In genomic region chr14:73674986-73675385, GRCh38 we compare ENCODE assay signal across 16 cellular contexts. TPM values are rescaled to one million over a fixed set of nuclear protein-coding genes. Genes with fewer than 3 reads are reported as not detected.
DNase-seq lines count a peak whose midpoint lies in the region; FAIRE-seq and TF ChIP-seq lines count a peak whose summit lies in the region.
"Had no signal": no experiment of that assay in that cellular context is flagged by ENCODE, and none has a peak within 500 bp of the region (broad histone marks: within the 10 kb centered on the region; RNA-seq: fewer than 3 reads in every experiment).

No MANE protein-coding gene starts in this region.

- H3K27me3 Mint-ChIP-seq in progenitor cell of endocrine pancreas = no peaks in the 10 kb centered on the region
- H3K27me3 Mint-ChIP-seq: CD4-positive, alpha-beta memory T cell had no signal

- intact Hi-C loops in PC-9 (cut with micrococcal nuclease; ENCODE audit: unreplicated experiment) = no loop called here

- no peak overlapping the region for H3K4me3 Mint-ChIP-seq in progenitor cell of endocrine pancreas (ENCODE audit: low read depth)
- H3K4me3 Mint-ChIP-seq: CD4-positive, alpha-beta memory T cell; HFFc6 had no signal

- no peaks in the 10 kb centered on the region for H3K9me3 Mint-ChIP-seq in progenitor cell of endocrine pancreas (ENCODE audit: low read depth)
- H3K9me3 Mint-ChIP-seq: HFFc6 had no signal

- H2AFZ ChIP-seq in PC-9 = no peak overlapping the region

- DNase-seq in HTR-8/SVneo (ENCODE audit: insufficient read length, low spot score) = no peak
- no peak for DNase-seq in PC-9
- peak; percentile 51 for DNase-seq in epithelial cell of esophagus (ENCODE audit: low read depth)
- DNase-seq in progenitor cell of endocrine pancreas (ENCODE audit: low spot score, unreplicated experiment) = no peak
- DNase-seq in DMS 273 (lab: John Stamatoyannopoulos, UW; ENCODE audit: unreplicated experiment) = no peak
- no peak for DNase-seq in T-helper 1 cell
- no peak for DNase-seq in AG20443 (ENCODE audit: low spot score)
- DNase-seq: BE2C; CD4-positive, alpha-beta memory T cell; DMS153; GF-D8; HFFc6 had no signal

- POLR2A ChIA-PET in PC-9 (lab: Charles Lee; ENCODE audit: unreplicated experiment) = no interaction called here

- peak overlapping the region; percentile 40 for H3K27ac Mint-ChIP-seq in progenitor cell of endocrine pancreas
- H3K27ac Mint-ChIP-seq: HFFc6 had no signal

- no peak overlapping the region for H3K4me2 ChIP-seq in PC-9

- H3K27ac ChIP-seq in PC-9 = peak overlapping the region; percentile 45
- H3K27ac ChIP-seq: C4-2B had no signal

- peak; percentile 54 for FAIRE-seq in HTR-8/SVneo (lab: Jason Lieb, UNC)
- FAIRE-seq: A204.1, H1 had no signal

- H3F3A ChIP-seq in PC-9 (ENCODE audit: insufficient read depth, low read depth) = peaks cover 15% of the 10 kb centered on the region; the same call in 1 of the 2 replicates

- H3K79me2 ChIP-seq in PC-9 (ENCODE audit: low read depth) = no peaks in the 10 kb centered on the region

- no peaks in the 10 kb centered on the region for H3K9me3 ChIP-seq in PC-9 (ENCODE audit: insufficient read depth, low read depth)
- H3K9me3 ChIP-seq: BE2C, HAP-1 had no signal

- no peaks in the 10 kb centered on the region for H3K27me3 ChIP-seq in PC-9 (ENCODE audit: insufficient read depth, low read depth)
- H3K27me3 ChIP-seq: BE2C had no signal

- H4K20me1 ChIP-seq in PC-9 (ENCODE audit: insufficient read depth) = no peaks in the 10 kb centered on the region

- no peak overlapping the region for H3K4me3 ChIP-seq in PC-9
- H3K4me3 ChIP-seq in epithelial cell of esophagus (ENCODE audit: low read length) = no peak overlapping the region
- H3K4me3 ChIP-seq: HAP-1 had no signal

- H3K36me3 ChIP-seq in PC-9 (ENCODE audit: low read depth) = 0 out of 2 replicates have a peak, but pooled peaks cover 6% of the 10 kb centered on the region
- H3K36me3 ChIP-seq: HAP-1 had no signal

- BruUV-seq in PC-9 (replicated peaks; lab: Mats Ljungman, UMichigan) = no TSS peak

- H3K9me2 ChIP-seq in PC-9 (ENCODE audit: insufficient read depth) = no peaks in the 10 kb centered on the region

- peaks cover 2% of the 10 kb centered on the region for H3K4me1 Mint-ChIP-seq in progenitor cell of endocrine pancreas (ENCODE audit: low read depth)
- H3K4me1 Mint-ChIP-seq: CD4-positive, alpha-beta memory T cell had no signal

- no peak for TF ChIP-seq CTCF in PC-9 (conservative IDR thresholded peaks at IDR 0.05)
- no peak for TF ChIP-seq CTCF in epithelial cell of esophagus (IDR thresholded peaks at IDR 0.05; ENCODE audit: insufficient read depth, low read depth, low read length, missing control alignments)
- TF ChIP-seq CTCF in progenitor cell of endocrine pancreas (IDR thresholded peaks at IDR 0.05; ENCODE audit: unreplicated experiment) = no peak

- CTCF ChIA-PET in PC-9 (lab: Charles Lee) = no interaction called here

- no peaks in the 10 kb centered on the region; the same call in 1 of the 2 replicates for H3K4me1 ChIP-seq in PC-9 (replicated peaks; ENCODE audit: insufficient read depth)
- H3K4me1 ChIP-seq: BE2C, HAP-1 had no signal

- peaks cover 14% of the 10 kb centered on the region for H3K36me3 Mint-ChIP-seq in progenitor cell of endocrine pancreas (ENCODE audit: insufficient read depth)

RNA-seq across cellular contexts. Expression of gene DNAL1, which starts 30.2 kb away (rescaled TPM):
- total RNA-seq in PC-9 (2021) (23.0 and 25.5 TPM in 2 replicates), progenitor cell of endocrine pancreas (27.7 and 29.9 TPM in 2 replicates)

RNA-seq across cellular contexts. Expression of gene PNMA1, which starts 39.2 kb away (rescaled TPM):
- total RNA-seq in PC-9 (2021) = 13.6 and 16.8 TPM in 2 replicates
- 52.7 and 59.0 TPM in 2 replicates for total RNA-seq in progenitor cell of endocrine pancreas
